ENCODE assay signal across 9 cellular contexts in genomic region chr1:3676581-3677410, GRCh38. TPM values are rescaled to one million over a fixed set of nuclear protein-coding genes. Genes with fewer than 3 reads are reported as not detected.
A peak's percentile ranks its signal among the peaks of the same experiment; 100 is the strongest.
DNase-seq lines count a peak whose midpoint lies in the region; ATAC-seq and FAIRE-seq lines count a peak whose summit lies in the region.
"Had no signal": no experiment of that assay in that cellular context is flagged by ENCODE, and none has a peak within 500 bp of the region (broad histone marks: within the 10 kb centered on the region; RNA-seq: fewer than 3 reads in every experiment).

No MANE protein-coding gene starts in this region.

- no peaks in the 10 kb centered on the region for H3K27me3 ChIP-seq in mesendoderm (ENCODE audit: insufficient read depth, low read length, poor library complexity)

- no peak overlapping the region for H3K4me3 ChIP-seq in mesendoderm (ENCODE audit: low read length)

- H2BK15ac ChIP-seq in mesendoderm (replicated peaks; ENCODE audit: low read depth) = no peak overlapping the region

- FAIRE-seq in frontal cortex (lab: Jason Lieb, UNC) = no peak

- peak overlapping the region; percentile 25 for H3K56ac ChIP-seq in mesendoderm (ENCODE audit: low read length)

- H3K18ac ChIP-seq in mesendoderm (ENCODE audit: low read length) = no peak overlapping the region

- DNase-seq in SIG-M5 treated with dmso at 0.1 percent for 504 hours (lab: John Stamatoyannopoulos, UW; ENCODE audit: unreplicated experiment) (peak; percentile 72), SIG-M5 (lab: John Stamatoyannopoulos, UW) (no peak), mesendoderm (no peak), frontal cortex (ENCODE audit: low spot score in 2 of 2) (no peak), GM03348 (ENCODE audit: low spot score) (no peak), glomerular visceral epithelial cell (ENCODE audit: extremely low spot score) (no peak)

- no peaks in the 10 kb centered on the region for H3K36me3 ChIP-seq in mesendoderm (ENCODE audit: control insufficient read depth, insufficient read depth, low read length)

- ATAC-seq in GM21619 (IDR thresholded peaks at IDR 0.05; ENCODE audit: unreplicated experiment) (peak; percentile 67), HG03571 (IDR thresholded peaks at IDR 0.05; ENCODE audit: unreplicated experiment) (peak; percentile 60)

- H3K79me2 ChIP-seq in mesendoderm (ENCODE audit: control insufficient read depth, insufficient read depth, low read length) = no peaks in the 10 kb centered on the region

- H2BK5ac ChIP-seq in mesendoderm (ENCODE audit: low read length) = no peak overlapping the region

- no peak overlapping the region for H2AK5ac ChIP-seq in mesendoderm (ENCODE audit: low read length)

- WGBS in mesendoderm (ENCODE audit: extremely low coverage, insufficient coverage, low lambda C conversion rate) = no CpG with 5 or more reads among the region's 21 CpGs

- H3K4ac ChIP-seq in mesendoderm (ENCODE audit: low read depth, low read length) = no peak overlapping the region

- H4K5ac ChIP-seq in mesendoderm (ENCODE audit: low read length) = no peak overlapping the region

- no peak overlapping the region for H3K23ac ChIP-seq in mesendoderm (ENCODE audit: low read length)

- no peak overlapping the region for H3K9ac ChIP-seq in mesendoderm (ENCODE audit: low read length)

- no peaks in the 10 kb centered on the region for H3K79me1 ChIP-seq in mesendoderm (ENCODE audit: low read length)

- no peak overlapping the region for H3K27ac ChIP-seq in mesendoderm (ENCODE audit: low read depth, low read length)
- H3K27ac ChIP-seq: 22Rv1 had no signal

- H4K8ac ChIP-seq in mesendoderm (ENCODE audit: low read depth, low read length) = no peak overlapping the region

- H3K4me1 ChIP-seq in mesendoderm (ENCODE audit: control insufficient read depth, low read depth, low read length) = no peaks in the 10 kb centered on the region

- no peak overlapping the region for H3K4me2 ChIP-seq in mesendoderm (ENCODE audit: low read length)

- no peak overlapping the region for H2BK120ac ChIP-seq in mesendoderm (ENCODE audit: low read depth, low read length)

RNA-seq across cellular contexts. Expression of gene TP73, which starts 24.5 kb away (rescaled TPM):
- 0.73 TPM for polyA plus RNA-seq in mesendoderm (2013, experiment 1 of 2)
- polyA plus RNA-seq in mesendoderm (2013, experiment 2 of 2) = 0.73 TPM
- 0.41 TPM for total RNA-seq in frontal cortex

RNA-seq across cellular contexts. Expression of gene WRAP73, which starts 26.9 kb away (rescaled TPM):
- 13.8 TPM for polyA plus RNA-seq in mesendoderm (2013, experiment 1 of 2)
- polyA plus RNA-seq in mesendoderm (2013, experiment 2 of 2) = 13.7 TPM
- total RNA-seq in frontal cortex = 15.1 TPM

RNA-seq across cellular contexts. Expression of gene TPRG1L, which starts 52.0 kb away (rescaled TPM):
- polyA plus RNA-seq in mesendoderm (2013, experiment 1 of 2) = 13.7 TPM
- polyA plus RNA-seq in mesendoderm (2013, experiment 2 of 2) = 13.4 TPM
- 23.6 TPM for total RNA-seq in frontal cortex
